ENCODE assay signal across 9 cellular contexts in genomic region chr15:60004846-60005351, GRCh38. TPM values are rescaled to one million over a fixed set of nuclear protein-coding genes. Genes with fewer than 3 reads are reported as not detected.
DNase-seq lines count a peak whose midpoint lies in the region; ATAC-seq and TF ChIP-seq lines count a peak whose summit lies in the region.
"Had no signal": no experiment of that assay in that cellular context is flagged by ENCODE, and none has a peak within 500 bp of the region (broad histone marks: within the 10 kb centered on the region; RNA-seq: fewer than 3 reads in every experiment).

No MANE protein-coding gene starts in this region.

- H3K4me1 Mint-ChIP-seq in activated naive CD4-positive, alpha-beta T cell treated with anti-CD3 and anti-CD28 coated beads, Interleukin-2, amount 10 ng/mL, durations not matched to agents 7 days and 5 days = peaks cover 72% of the 10 kb centered on the region
- H3K4me1 Mint-ChIP-seq in activated T-cell treated with anti-CD3 and anti-CD28 coated beads, Interleukin-2, amount 50 U/mL, for 4 hours (ENCODE audit: low read depth) = peaks cover 39% of the 10 kb centered on the region

- peaks cover 4% of the 10 kb centered on the region for H3K9me3 Mint-ChIP-seq in activated naive CD4-positive, alpha-beta T cell treated with anti-CD3 and anti-CD28 coated beads, Interleukin-2, amount 10 ng/mL, durations not matched to agents 7 days and 5 days
- peaks cover 15% of the 10 kb centered on the region for H3K9me3 Mint-ChIP-seq in activated T-cell treated with anti-CD3 and anti-CD28 coated beads, Interleukin-2, amount 50 U/mL, for 4 hours

- DNase-seq in activated naive CD4-positive, alpha-beta T cell treated with anti-CD3 and anti-CD28 coated beads, Interleukin-2, amount 10 ng/mL, durations not matched to agents 7 days and 5 days = no peak
- no peak for DNase-seq in activated naive CD4-positive, alpha-beta T cell treated with Interleukin-2 at 50 U/mL for 16 hours
- no peak for DNase-seq in activated T-cell treated with anti-CD3 and anti-CD28 coated beads, Interleukin-2, amount 50 U/mL, for 4 hours
- DNase-seq in left kidney (ENCODE audit: low read depth, low spot score) (peak; percentile 68), tibial nerve (ENCODE audit: low spot score in 2 of 2) (no peak), occipital lobe (lab: John Stamatoyannopoulos, UW) (no peak)

- CTCF ChIA-PET in activated naive CD4-positive, alpha-beta T cell treated with anti-CD3 and anti-CD28 coated beads, Interleukin-2, amount 10 ng/mL, durations not matched to agents 7 days and 5 days (lab: Charles Lee) = interaction anchor here (0.8 to 2.4 kb wide), 8 partner anchors 10 to 313 kb away, joined by 3 to 19 read pairs (median 4); no protein-coding TSS in a partner anchor

- H3K4me1 ChIP-seq in tibial nerve = peaks cover 0 to 56% (median 25%) of the 10 kb centered on the region in 4 donors

- peak overlapping the region in 3 of 4 donors; percentile 9 to 50 (median 40) for H3K4me3 ChIP-seq in tibial nerve

- no peaks in the 10 kb centered on the region for H3K36me3 ChIP-seq in tibial nerve

- H3K9me3 ChIP-seq in tibial nerve = no peaks in the 10 kb centered on the region

- peaks cover 31% of the 10 kb centered on the region for H3K36me3 Mint-ChIP-seq in activated naive CD4-positive, alpha-beta T cell treated with anti-CD3 and anti-CD28 coated beads, Interleukin-2, amount 10 ng/mL, durations not matched to agents 7 days and 5 days
- H3K36me3 Mint-ChIP-seq in activated T-cell treated with anti-CD3 and anti-CD28 coated beads, Interleukin-2, amount 50 U/mL, for 4 hours (ENCODE audit: insufficient read depth) = peaks cover 2% of the 10 kb centered on the region

- no peak for TF ChIP-seq CTCF in tibial nerve (IDR thresholded peaks at IDR 0.05)

- WGBS in tibial nerve, 2 donors = 2 to 9% methylated on average over 8 to 44 of the region's 44 CpGs

- no peak for TF ChIP-seq POLR2A in tibial nerve (IDR thresholded peaks at IDR 0.05)

- peak overlapping the region; percentile 94 for H3K27ac Mint-ChIP-seq in activated naive CD4-positive, alpha-beta T cell treated with anti-CD3 and anti-CD28 coated beads, Interleukin-2, amount 10 ng/mL, durations not matched to agents 7 days and 5 days

- H3K27me3 Mint-ChIP-seq in activated naive CD4-positive, alpha-beta T cell treated with anti-CD3 and anti-CD28 coated beads, Interleukin-2, amount 10 ng/mL, durations not matched to agents 7 days and 5 days = peaks cover 94% of the 10 kb centered on the region
- peaks cover 92% of the 10 kb centered on the region for H3K27me3 Mint-ChIP-seq in activated T-cell treated with anti-CD3 and anti-CD28 coated beads, Interleukin-2, amount 50 U/mL, for 4 hours (ENCODE audit: low read depth)

- ATAC-seq in activated T-cell treated with anti-CD3 and anti-CD28 coated beads, Interleukin-2, amount 50 U/mL, for 4 hours = peak in 1 of 2 donors; percentile 15
- ATAC-seq in HG03565 (IDR thresholded peaks at IDR 0.05; ENCODE audit: unreplicated experiment) (no peak), HG03342 (IDR thresholded peaks at IDR 0.05; ENCODE audit: unreplicated experiment) (no peak)

- peaks cover 22 to 100% of the 10 kb centered on the region in 2 donors for H3K27me3 ChIP-seq in tibial nerve

- H3K27ac ChIP-seq in tibial nerve = no peak overlapping the region

- TF ChIP-seq EP300 in tibial nerve (IDR thresholded peaks at IDR 0.05) = no peak

- H3K4me3 Mint-ChIP-seq in activated naive CD4-positive, alpha-beta T cell treated with anti-CD3 and anti-CD28 coated beads, Interleukin-2, amount 10 ng/mL, durations not matched to agents 7 days and 5 days = peak overlapping the region; percentile 94
- peak overlapping the region; percentile 87 for H3K4me3 Mint-ChIP-seq in activated T-cell treated with anti-CD3 and anti-CD28 coated beads, Interleukin-2, amount 50 U/mL, for 4 hours

RNA-seq across cellular contexts. Expression of gene FOXB1, which starts 0.8 kb away (rescaled TPM):
- total RNA-seq in activated T-cell treated with anti-CD3 and anti-CD28 coated beads, Interleukin-2, amount 50 U/mL, for 4 hours = under 1 TPM; 0.26 to 0.46 (median 0.27) TPM
- total RNA-seq in tibial nerve = not detected
- not detected for total RNA-seq in occipital lobe
- total RNA-seq: lung microvascular endothelial cell had no signal
